ENCODE assay signal across 10 cellular contexts in genomic region chrX:108036298-108036973, GRCh38. TPM values are rescaled to one million over a fixed set of nuclear protein-coding genes. Genes with fewer than 3 reads are reported as not detected.
DNase-seq lines count a peak whose midpoint lies in the region; ATAC-seq and TF ChIP-seq lines count a peak whose summit lies in the region.
"Had no signal": no experiment of that assay in that cellular context is flagged by ENCODE, and none has a peak within 500 bp of the region (broad histone marks: within the 10 kb centered on the region; RNA-seq: fewer than 3 reads in every experiment).

No MANE protein-coding gene starts in this region.

- ATAC-seq in HG03025 (IDR thresholded peaks at IDR 0.05; ENCODE audit: low FRiP score, unreplicated experiment) = no peak
- no peak for ATAC-seq in CD8-positive, alpha-beta T cell
- ATAC-seq in effector memory CD8-positive, alpha-beta T cell (replicated peaks) = no peak

- intact Hi-C loops in CD8-positive, alpha-beta T cell (cut with DNase I, micrococcal nuclease) = no loop called here

- H3K9me3 ChIP-seq in mucosa of stomach (ENCODE audit: control insufficient read depth, low read length) = no peaks in the 10 kb centered on the region
- H3K9me3 ChIP-seq in CD8-positive, alpha-beta T cell (ENCODE audit: low read length) = no peaks in the 10 kb centered on the region

- CTCF ChIA-PET in CD8-positive, alpha-beta T cell (lab: Charles Lee) = no interaction called here

- peaks cover 40% of the 10 kb centered on the region for H3K4me1 Mint-ChIP-seq in CD8-positive, alpha-beta T cell (ENCODE audit: low read depth)
- peaks cover 3 to 10% of the 10 kb centered on the region in 2 donors for H3K4me1 Mint-ChIP-seq in effector memory CD8-positive, alpha-beta T cell (ENCODE audit: low read depth in 2 of 2)

- POLR2A ChIA-PET in CD8-positive, alpha-beta T cell (lab: Charles Lee) = no interaction called here

- H3K27me3 ChIP-seq in mucosa of stomach (ENCODE audit: control insufficient read depth, insufficient read depth, low read length) = no peaks in the 10 kb centered on the region
- H3K27me3 ChIP-seq in CD8-positive, alpha-beta T cell (ENCODE audit: insufficient read depth, low read length) = no peaks in the 10 kb centered on the region

- no peak overlapping the region for H3K27ac ChIP-seq in CD8-positive, alpha-beta T cell (ENCODE audit: low read depth, low read length)

- peak overlapping the region; percentile 34 for H3K9ac ChIP-seq in mucosa of stomach (ENCODE audit: low read length)

- TF ChIP-seq CTCF in choroid plexus epithelial cell (conservative IDR thresholded peaks at IDR 0.05; ENCODE audit: low read depth, low read length) = no peak
- no peak for TF ChIP-seq CTCF in CD8-positive, alpha-beta T cell (IDR thresholded peaks at IDR 0.05)

- no peaks in the 10 kb centered on the region for H3K9me3 Mint-ChIP-seq in CD8-positive, alpha-beta T cell
- H3K9me3 Mint-ChIP-seq in effector memory CD8-positive, alpha-beta T cell = no peaks in the 10 kb centered on the region
- H3K9me3 Mint-ChIP-seq: memory B cell had no signal

- peaks cover 41% of the 10 kb centered on the region for H3K4me1 ChIP-seq in mucosa of stomach (ENCODE audit: control insufficient read depth, insufficient read depth, low read length)
- H3K4me1 ChIP-seq in CD8-positive, alpha-beta T cell (ENCODE audit: insufficient read depth, low read length) = peaks cover 3% of the 10 kb centered on the region

- peaks cover 12% of the 10 kb centered on the region for H3K36me3 Mint-ChIP-seq in CD8-positive, alpha-beta T cell
- no peaks in the 10 kb centered on the region for H3K36me3 Mint-ChIP-seq in effector memory CD8-positive, alpha-beta T cell (ENCODE audit: insufficient read depth)

- DNase-seq in DMS53 (lab: John Stamatoyannopoulos, UW) = peak; percentile 97
- peak; percentile 33 for DNase-seq in NCI-H2029 treated with DMSO at 0.1 percent for 48 hours (lab: John Stamatoyannopoulos, UW)
- peak; percentile 83 for DNase-seq in choroid plexus epithelial cell (ENCODE audit: low read depth)
- no peak for DNase-seq in CD8-positive, alpha-beta T cell
- no peak for DNase-seq in effector memory CD8-positive, alpha-beta T cell
- no peak for DNase-seq in activated gamma-delta T cell treated with Interleukin-2 at 50 U/mL for 16 hours
- DNase-seq: cortex of kidney had no signal

- no peaks in the 10 kb centered on the region for H3K27me3 Mint-ChIP-seq in CD8-positive, alpha-beta T cell (ENCODE audit: low read depth)
- H3K27me3 Mint-ChIP-seq in effector memory CD8-positive, alpha-beta T cell = no peaks in the 10 kb centered on the region
- H3K27me3 Mint-ChIP-seq: memory B cell had no signal

- H3K36me3 ChIP-seq in mucosa of stomach (ENCODE audit: control insufficient read depth, insufficient read depth, low read length) = no peaks in the 10 kb centered on the region
- H3K36me3 ChIP-seq in CD8-positive, alpha-beta T cell (ENCODE audit: insufficient read depth, low read length) = no peaks in the 10 kb centered on the region

- H3K4me3 Mint-ChIP-seq in CD8-positive, alpha-beta T cell = no peak overlapping the region
- H3K4me3 Mint-ChIP-seq in effector memory CD8-positive, alpha-beta T cell = no peak overlapping the region
- H3K4me3 Mint-ChIP-seq: memory B cell had no signal

- no peak overlapping the region for H3K27ac Mint-ChIP-seq in CD8-positive, alpha-beta T cell
- no peak overlapping the region for H3K27ac Mint-ChIP-seq in effector memory CD8-positive, alpha-beta T cell
- H3K27ac Mint-ChIP-seq: memory B cell had no signal

- no peak overlapping the region for H3K4me3 ChIP-seq in choroid plexus epithelial cell (ENCODE audit: low read depth, low read length)
- no peak overlapping the region for H3K4me3 ChIP-seq in mucosa of stomach (ENCODE audit: low read length)
- no peak overlapping the region for H3K4me3 ChIP-seq in CD8-positive, alpha-beta T cell (ENCODE audit: low read depth, low read length)

RNA-seq across cellular contexts. Expression of gene VSIG1, which starts 8.4 kb away (rescaled TPM):
- total RNA-seq in CD8-positive, alpha-beta T cell = 10 to 100 TPM; 10.5 to 11.9 TPM

RNA-seq across cellular contexts. Expression of gene TEX13B, which starts 54.3 kb away (rescaled TPM):
- total RNA-seq in CD8-positive, alpha-beta T cell = not detected

RNA-seq across cellular contexts. Expression of gene PSMD10, which starts 54.9 kb away (rescaled TPM):
- total RNA-seq in CD8-positive, alpha-beta T cell = 10 to 100 TPM; 22.6 to 23.5 TPM

RNA-seq across cellular contexts. Expression of gene ATG4A, which starts 55.1 kb away (rescaled TPM):
- 1 to 10 TPM; 3.7 to 6.3 TPM for total RNA-seq in CD8-positive, alpha-beta T cell

Comparison
In these comparisons a context has a peak if more than half of its experiments do, and no peak if none do; other contexts are left out.
1. DNase-seq: peak in DMS53 (single experiment), NCI-H2029 treated with DMSO at 0.1 percent for 48 hours (single experiment) and choroid plexus epithelial cell (single experiment); none in CD8-positive, alpha-beta T cell (0 of 7), effector memory CD8-positive, alpha-beta T cell (0 of 3) and activated gamma-delta T cell treated with Interleukin-2 at 50 U/mL for 16 hours (single experiment).